Comparison of ENCODE assay signal across 8 cellular contexts in the genomic region with DNA sequence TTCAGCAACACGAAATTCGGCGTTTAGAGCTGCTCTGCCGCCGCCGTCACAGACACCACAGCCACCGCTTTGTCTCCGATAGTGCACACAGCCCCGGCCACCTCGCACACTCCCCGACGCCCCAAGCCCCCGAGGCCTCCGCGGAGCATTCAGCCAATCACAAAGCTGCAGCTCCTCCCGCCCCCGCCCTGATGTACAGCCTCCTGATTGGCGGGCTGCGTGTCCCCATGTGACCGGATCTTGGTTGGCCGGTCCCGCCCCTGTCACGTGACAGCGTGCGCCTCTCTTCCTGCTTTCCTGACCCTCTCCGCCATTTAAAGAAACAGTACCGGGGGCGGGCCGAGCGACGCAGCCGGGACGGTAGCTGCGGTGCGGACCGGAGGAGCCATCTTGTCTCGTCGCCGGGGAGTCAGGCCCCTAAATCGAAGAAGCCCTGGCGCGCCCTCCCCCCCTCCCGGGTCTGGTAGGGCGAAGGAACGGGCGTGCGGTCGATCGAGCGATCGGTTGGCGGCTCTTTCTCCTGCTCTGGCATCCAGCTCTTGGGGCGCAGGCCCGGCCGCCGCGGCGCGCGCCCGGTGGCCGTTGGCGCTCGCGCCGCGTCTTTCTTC. TPM values are rescaled to one million over a fixed set of nuclear protein-coding genes. Genes with fewer than 3 reads are reported as not detected.
DNase-seq lines count a peak whose midpoint lies in the region; ATAC-seq and TF ChIP-seq lines count a peak whose summit lies in the region.

A gene (plus strand): TSS at position 342 of the 608 bp plus-strand sequence.

- H3K4ac ChIP-seq in mesendoderm (ENCODE audit: low read depth, low read length) = peak within 1 kb of the TSS; percentile 73

- peak within 1 kb of the TSS; percentile 98 for H3K18ac ChIP-seq in mesendoderm (ENCODE audit: low read length)

- peaks cover 54% of the 10 kb centered on the region for H3K9me3 Mint-ChIP-seq in endodermal cell

- peak within 1 kb of the TSS; percentile 93 for H3K56ac ChIP-seq in mesendoderm (ENCODE audit: low read length)

- H2BK120ac ChIP-seq in mesendoderm (ENCODE audit: low read depth, low read length) = peak within 1 kb of the TSS; percentile 54

- H3K27ac Mint-ChIP-seq in endodermal cell = peak within 1 kb of the TSS; percentile 96

- no peak within 1 kb of the TSS for H2AK5ac ChIP-seq in mesendoderm (ENCODE audit: low read length)

- H3K27me3 Mint-ChIP-seq in endodermal cell (ENCODE audit: insufficient read depth) = peaks cover 2% of the 10 kb centered on the region

- H3K4me1 Mint-ChIP-seq in endodermal cell = peaks cover 31% of the 10 kb centered on the region

- H3K9me3 ChIP-seq in NT2/D1 (ENCODE audit: insufficient read depth, low read length) = peaks cover 50% of the 10 kb centered on the region
- peaks cover 52% of the 10 kb centered on the region for H3K9me3 ChIP-seq in endodermal cell (ENCODE audit: control insufficient read depth, low read length)

- no peak within 1 kb of the TSS for H2BK15ac ChIP-seq in mesendoderm (replicated peaks; ENCODE audit: low read depth)

- H3K79me1 ChIP-seq in mesendoderm (ENCODE audit: low read length) = peaks cover 21% of the 10 kb centered on the region

- no peak for TF ChIP-seq CTCF in endodermal cell (conservative IDR thresholded peaks at IDR 0.05)

- H2BK5ac ChIP-seq in mesendoderm (ENCODE audit: low read length) = no peak within 1 kb of the TSS

- no peaks in the 10 kb centered on the region for H3K27me3 ChIP-seq in NT2/D1 (ENCODE audit: insufficient read depth, insufficient read length)
- H3K27me3 ChIP-seq in endodermal cell (ENCODE audit: control insufficient read depth, insufficient read depth, low read length, poor library complexity, severe bottlenecking) = no peaks in the 10 kb centered on the region
- H3K27me3 ChIP-seq in mesendoderm (ENCODE audit: insufficient read depth, low read length, poor library complexity) = no peaks in the 10 kb centered on the region

- H3K36me3 ChIP-seq in NT2/D1 (ENCODE audit: insufficient read depth, insufficient read length, low read length) = peaks cover 68% of the 10 kb centered on the region
- peaks cover 57% of the 10 kb centered on the region for H3K36me3 ChIP-seq in endodermal cell (ENCODE audit: control insufficient read depth, insufficient read depth, low read length)
- peaks cover 14% of the 10 kb centered on the region for H3K36me3 ChIP-seq in mesendoderm (ENCODE audit: control insufficient read depth, insufficient read depth, low read length)

- peaks cover 60% of the 10 kb centered on the region for H3K36me3 Mint-ChIP-seq in endodermal cell (ENCODE audit: low read depth)

- no peaks in the 10 kb centered on the region for H3K4me1 ChIP-seq in NT2/D1 (ENCODE audit: insufficient read depth, insufficient read length)
- H3K4me1 ChIP-seq in endodermal cell (ENCODE audit: control insufficient read depth, insufficient read depth, low read length) = no peaks in the 10 kb centered on the region
- peaks cover 18% of the 10 kb centered on the region for H3K4me1 ChIP-seq in mesendoderm (ENCODE audit: control insufficient read depth, low read depth, low read length)

- H3K4me3 ChIP-seq in NT2/D1 (ENCODE audit: insufficient read length, low read depth) (peak within 1 kb of the TSS; percentile 78), endodermal cell (ENCODE audit: low read length) (peak within 1 kb of the TSS; percentile 97), mesendoderm (ENCODE audit: low read length) (peak within 1 kb of the TSS; percentile 84)

- H3K9ac ChIP-seq in NT2/D1 (ENCODE audit: insufficient read length, low read depth) = peak within 1 kb of the TSS; percentile 86
- H3K9ac ChIP-seq in endodermal cell (ENCODE audit: extremely low read depth, low read length, poor library complexity, severe bottlenecking) = peak within 1 kb of the TSS; percentile 81
- H3K9ac ChIP-seq in mesendoderm (ENCODE audit: low read length) = peak within 1 kb of the TSS; percentile 87

- H3K27ac ChIP-seq in endodermal cell (ENCODE audit: low read depth, low read length) = peak within 1 kb of the TSS; percentile 88
- H3K27ac ChIP-seq in mesendoderm (ENCODE audit: low read depth, low read length) = peak within 1 kb of the TSS; percentile 94

- H3K23ac ChIP-seq in mesendoderm (ENCODE audit: low read length) = peak within 1 kb of the TSS; percentile 90

- peaks cover 83% of the 10 kb centered on the region for H3K79me2 ChIP-seq in mesendoderm (ENCODE audit: control insufficient read depth, insufficient read depth, low read length)

- peak within 1 kb of the TSS; percentile 87 for H4K8ac ChIP-seq in mesendoderm (ENCODE audit: low read depth, low read length)

- 0% methylated on average over 14 to 67 of the region's 67 CpGs for WGBS in endodermal cell (ENCODE audit: insufficient coverage in 1 of 2, insufficient read length in 1 of 2), 2 experiments
- WGBS in mesendoderm (ENCODE audit: extremely low coverage, insufficient coverage, low lambda C conversion rate) = no CpG with 5 or more reads among the region's 67 CpGs

- peak within 1 kb of the TSS; percentile 85 for H3K4me3 Mint-ChIP-seq in endodermal cell

- peak; percentile 100 for DNase-seq in COLO829 (ENCODE audit: low spot score)
- peak; percentile 75 to 98 (median 95) for DNase-seq in HUDEP-2 (lab: John Stamatoyannopoulos, UW; ENCODE audit: unreplicated experiment in 76 of 76)
- peak; percentile 87 for DNase-seq in NT2/D1 (ENCODE audit: low read depth, low spot score)
- DNase-seq in activated CD8-positive, alpha-beta memory T cell treated with anti-CD3 and anti-CD28 coated beads, Interleukin-2, amount 50 U/mL, for 1 hour (ENCODE audit: extremely low read depth) = peak; percentile 95
- DNase-seq in endodermal cell = peak; percentile 99
- DNase-seq in mesendoderm = peak; percentile 99
- DNase-seq in stimulated activated CD8-positive, alpha-beta memory T cell treated with anti-CD3 and anti-CD28 coated beads, Interleukin-15, amount 100 ng/mL, for 1 hour (ENCODE audit: low read depth) = peak; percentile 93

- H3K4me2 ChIP-seq in mesendoderm (ENCODE audit: low read length) = peak within 1 kb of the TSS; percentile 79

- ATAC-seq in GM21381 (IDR thresholded peaks at IDR 0.05; ENCODE audit: unreplicated experiment) = peak; percentile 85

- H4K5ac ChIP-seq in mesendoderm (ENCODE audit: low read length) = no peak within 1 kb of the TSS

RNA-seq across cellular contexts. Expression of the gene that starts here (rescaled TPM):
- total RNA-seq in endodermal cell = 100 to 1,000 TPM; 113 to 123 TPM
- 113 TPM for polyA plus RNA-seq in endodermal cell (2013, experiment 1 of 2)
- 105 TPM for polyA plus RNA-seq in endodermal cell (2013, experiment 2 of 2)
- 93.2 TPM for polyA plus RNA-seq in mesendoderm (2013, experiment 1 of 2)
- 92.9 TPM for polyA plus RNA-seq in mesendoderm (2013, experiment 2 of 2)

Comparison
In these comparisons a context has a peak if more than half of its experiments do, and no peak if none do; other contexts are left out.
1. Peak in every context shown above with its lines: DNase-seq, ATAC-seq, H3K4me3 ChIP-seq and H3K27ac ChIP-seq.